In the genomic region with DNA sequence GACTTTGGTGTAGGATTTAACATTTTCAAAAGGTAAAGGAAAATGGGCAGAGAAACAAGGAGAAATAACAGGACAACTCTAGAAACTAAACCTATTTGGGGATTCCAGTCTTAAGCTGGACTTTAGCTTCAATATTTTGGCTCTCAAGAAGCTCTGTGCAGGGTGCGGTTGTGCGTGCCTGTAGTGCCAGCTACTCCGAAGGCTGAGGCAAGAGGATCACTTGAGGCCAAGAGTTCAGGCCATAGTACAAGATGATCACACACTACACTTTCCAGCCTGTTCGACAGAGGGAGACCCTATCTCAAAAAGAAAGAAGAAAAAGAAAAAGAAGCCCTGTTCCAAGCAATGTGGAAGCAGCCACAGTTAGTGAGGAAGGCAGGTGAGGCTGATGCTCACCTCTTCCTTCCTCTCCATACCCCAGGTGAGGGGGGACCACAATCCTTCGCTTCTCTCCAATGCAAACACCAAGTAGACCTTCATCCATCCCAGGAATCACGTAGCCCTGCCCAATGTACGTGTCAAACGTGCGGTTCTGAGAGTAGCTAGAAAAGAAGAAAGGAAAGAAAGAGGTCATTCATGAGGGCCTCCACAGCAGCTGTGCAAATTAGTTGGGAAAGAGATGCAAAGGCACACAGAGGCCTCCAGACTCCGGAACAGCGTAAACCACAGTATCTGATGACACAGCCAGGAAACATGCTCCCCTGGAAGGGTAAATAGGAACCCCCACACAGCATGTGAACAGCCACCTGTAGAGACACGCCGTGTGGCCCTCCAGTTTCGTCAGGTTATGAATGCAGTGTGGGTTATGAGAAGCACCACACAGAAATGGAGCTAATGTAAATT, we compare ENCODE assay signal across 1 cellular context.
TF ChIP-seq lines count a peak whose summit lies in the region.

No MANE protein-coding gene starts in this region.

TF ChIP-seq in HepG2, 621 proteins besides CTCF, POLR2A, EP300 and RAD21 (continued from another document and continues in another):
- TF ChIP-seq, protein P1, sequence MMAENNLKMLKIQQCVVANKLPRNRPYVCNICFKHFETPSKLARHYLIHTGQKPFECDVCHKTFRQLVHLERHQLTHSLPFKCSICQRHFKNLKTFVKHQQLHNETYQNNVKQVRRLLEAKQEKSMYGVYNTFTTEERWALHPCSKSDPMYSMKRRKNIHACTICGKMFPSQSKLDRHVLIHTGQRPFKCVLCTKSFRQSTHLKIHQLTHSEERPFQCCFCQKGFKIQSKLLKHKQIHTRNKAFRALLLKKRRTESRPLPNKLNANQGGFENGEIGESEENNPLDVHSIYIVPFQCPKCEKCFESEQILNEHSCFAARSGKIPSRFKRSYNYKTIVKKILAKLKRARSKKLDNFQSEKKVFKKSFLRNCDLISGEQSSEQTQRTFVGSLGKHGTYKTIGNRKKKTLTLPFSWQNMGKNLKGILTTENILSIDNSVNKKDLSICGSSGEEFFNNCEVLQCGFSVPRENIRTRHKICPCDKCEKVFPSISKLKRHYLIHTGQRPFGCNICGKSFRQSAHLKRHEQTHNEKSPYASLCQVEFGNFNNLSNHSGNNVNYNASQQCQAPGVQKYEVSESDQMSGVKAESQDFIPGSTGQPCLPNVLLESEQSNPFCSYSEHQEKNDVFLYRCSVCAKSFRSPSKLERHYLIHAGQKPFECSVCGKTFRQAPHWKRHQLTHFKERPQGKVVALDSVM (CRISPR knock-in tag; IDR thresholded peaks at IDR 0.05) = peak; percentile 83
- TF ChIP-seq ZNF564 (CRISPR knock-in tag; IDR thresholded peaks at IDR 0.05) (peak; percentile 10; the same call in 1 of the 2 replicates), ZNF879 (CRISPR knock-in tag; IDR thresholded peaks at IDR 0.05) (peak; percentile 33; the same call in 1 of the 2 replicates), ZNF441 (CRISPR knock-in tag; IDR thresholded peaks at IDR 0.05; ENCODE audit: borderline replicate concordance) (peak; percentile 44; the same call in 1 of the 2 replicates), ZNF292 (CRISPR knock-in tag; IDR thresholded peaks at IDR 0.05; ENCODE audit: borderline replicate concordance, low read depth) (peak; percentile 83), MXD4 (CRISPR knock-in tag; IDR thresholded peaks at IDR 0.05) (0 out of 2 replicates have a peak, but pooled peaks have one; percentile 69), ERF (CRISPR knock-in tag; IDR thresholded peaks at IDR 0.05) (peak; percentile 89), RBFOX2 (IDR thresholded peaks at IDR 0.05; ENCODE audit: low read depth, low read length) (peak; percentile 17; the same call in 1 of the 2 replicates), MBD4 (IDR thresholded peaks at IDR 0.05; ENCODE audit: borderline replicate concordance, low read length) (peak; percentile 79; the same call in 1 of the 2 replicates), AKAP8 (CRISPR knock-in tag; IDR thresholded peaks at IDR 0.05) (0 out of 2 replicates have a peak, but pooled peaks have one; percentile 47), KLF16 (CRISPR knock-in tag; IDR thresholded peaks at IDR 0.05) (peak in 1 of 2 experiments; percentile 81; a peak in 2 of 4 replicates), ZNF615 (CRISPR knock-in tag; IDR thresholded peaks at IDR 0.05; ENCODE audit: borderline replicate concordance) (peak; percentile 86), ZNF841 (CRISPR knock-in tag; IDR thresholded peaks at IDR 0.05; ENCODE audit: borderline replicate concordance) (peak; percentile 47; the same call in 1 of the 2 replicates), FOXK1 (CRISPR knock-in tag; IDR thresholded peaks at IDR 0.05; ENCODE audit: borderline replicate concordance, low read depth) (peak; percentile 78), MEIS2 (CRISPR knock-in tag; IDR thresholded peaks at IDR 0.05) (0 out of 2 replicates have a peak, but pooled peaks have one; percentile 78), ELF4 (CRISPR knock-in tag; IDR thresholded peaks at IDR 0.05; ENCODE audit: borderline replicate concordance) (0 out of 2 replicates have a peak, but pooled peaks have one; percentile 37), FOXJ3 (CRISPR knock-in tag; IDR thresholded peaks at IDR 0.05; ENCODE audit: borderline replicate concordance) (peak; percentile 62), ZNF773 (CRISPR knock-in tag; IDR thresholded peaks at IDR 0.05; ENCODE audit: borderline replicate concordance) (0 out of 2 replicates have a peak, but pooled peaks have one; percentile 55), NR2F1 (CRISPR knock-in tag; IDR thresholded peaks at IDR 0.05) (peak in 1 of 2 experiments; percentile 43; a peak in 1 of 4 replicates), SAP130 (CRISPR knock-in tag; IDR thresholded peaks at IDR 0.05; ENCODE audit: low read depth) (peak; percentile 80; the same call in 1 of the 2 replicates), ZNF205 (CRISPR knock-in tag; IDR thresholded peaks at IDR 0.05) (peak; percentile 86; the same call in 1 of the 2 replicates), CBX1 (IDR thresholded peaks at IDR 0.05; ENCODE audit: low read depth) (peak; percentile 90), SP4 (CRISPR knock-in tag; IDR thresholded peaks at IDR 0.05) (0 out of 2 replicates have a peak, but pooled peaks have one; percentile 44), TEAD3 (CRISPR knock-in tag; optimal IDR thresholded peaks at IDR 0.05; ENCODE audit: borderline replicate concordance) (peak; percentile 84), AHR (CRISPR knock-in tag; IDR thresholded peaks at IDR 0.05) (peak; percentile 54; the same call in 1 of the 2 replicates), ZNF232 (CRISPR knock-in tag; IDR thresholded peaks at IDR 0.05; ENCODE audit: borderline replicate concordance) (0 out of 2 replicates have a peak, but pooled peaks have one; percentile 56), TBX2 (CRISPR knock-in tag; IDR thresholded peaks at IDR 0.05; ENCODE audit: borderline replicate concordance) (peak; percentile 85; the same call in 1 of the 2 replicates), ASH2L (IDR thresholded peaks at IDR 0.05; ENCODE audit: insufficient read length, low read depth, low read length) (peak; percentile 34), DPF2 (CRISPR knock-in tag; IDR thresholded peaks at IDR 0.05; ENCODE audit: borderline replicate concordance, low read depth) (0 out of 2 replicates have a peak, but pooled peaks have one; percentile 21), ZKSCAN5 (CRISPR knock-in tag; IDR thresholded peaks at IDR 0.05) (peak; percentile 94), ZNF670 (CRISPR knock-in tag; IDR thresholded peaks at IDR 0.05; ENCODE audit: borderline replicate concordance) (peak; percentile 74; the same call in 1 of the 2 replicates), GABPB1 (CRISPR knock-in tag; IDR thresholded peaks at IDR 0.05) (peak; percentile 44; the same call in 1 of the 2 replicates), ZSCAN9 (CRISPR knock-in tag; IDR thresholded peaks at IDR 0.05; ENCODE audit: borderline replicate concordance) (peak; percentile 82; the same call in 1 of the 2 replicates)
- TF ChIP-seq, protein P2, sequence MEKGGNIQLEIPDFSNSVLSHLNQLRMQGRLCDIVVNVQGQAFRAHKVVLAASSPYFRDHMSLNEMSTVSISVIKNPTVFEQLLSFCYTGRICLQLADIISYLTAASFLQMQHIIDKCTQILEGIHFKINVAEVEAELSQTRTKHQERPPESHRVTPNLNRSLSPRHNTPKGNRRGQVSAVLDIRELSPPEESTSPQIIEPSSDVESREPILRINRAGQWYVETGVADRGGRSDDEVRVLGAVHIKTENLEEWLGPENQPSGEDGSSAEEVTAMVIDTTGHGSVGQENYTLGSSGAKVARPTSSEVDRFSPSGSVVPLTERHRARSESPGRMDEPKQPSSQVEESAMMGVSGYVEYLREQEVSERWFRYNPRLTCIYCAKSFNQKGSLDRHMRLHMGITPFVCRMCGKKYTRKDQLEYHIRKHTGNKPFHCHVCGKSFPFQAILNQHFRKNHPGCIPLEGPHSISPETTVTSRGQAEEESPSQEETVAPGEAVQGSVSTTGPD (CRISPR knock-in tag; IDR thresholded peaks at IDR 0.05) = peak; percentile 39; the same call in 1 of the 2 replicates
- TF ChIP-seq, protein P3, sequence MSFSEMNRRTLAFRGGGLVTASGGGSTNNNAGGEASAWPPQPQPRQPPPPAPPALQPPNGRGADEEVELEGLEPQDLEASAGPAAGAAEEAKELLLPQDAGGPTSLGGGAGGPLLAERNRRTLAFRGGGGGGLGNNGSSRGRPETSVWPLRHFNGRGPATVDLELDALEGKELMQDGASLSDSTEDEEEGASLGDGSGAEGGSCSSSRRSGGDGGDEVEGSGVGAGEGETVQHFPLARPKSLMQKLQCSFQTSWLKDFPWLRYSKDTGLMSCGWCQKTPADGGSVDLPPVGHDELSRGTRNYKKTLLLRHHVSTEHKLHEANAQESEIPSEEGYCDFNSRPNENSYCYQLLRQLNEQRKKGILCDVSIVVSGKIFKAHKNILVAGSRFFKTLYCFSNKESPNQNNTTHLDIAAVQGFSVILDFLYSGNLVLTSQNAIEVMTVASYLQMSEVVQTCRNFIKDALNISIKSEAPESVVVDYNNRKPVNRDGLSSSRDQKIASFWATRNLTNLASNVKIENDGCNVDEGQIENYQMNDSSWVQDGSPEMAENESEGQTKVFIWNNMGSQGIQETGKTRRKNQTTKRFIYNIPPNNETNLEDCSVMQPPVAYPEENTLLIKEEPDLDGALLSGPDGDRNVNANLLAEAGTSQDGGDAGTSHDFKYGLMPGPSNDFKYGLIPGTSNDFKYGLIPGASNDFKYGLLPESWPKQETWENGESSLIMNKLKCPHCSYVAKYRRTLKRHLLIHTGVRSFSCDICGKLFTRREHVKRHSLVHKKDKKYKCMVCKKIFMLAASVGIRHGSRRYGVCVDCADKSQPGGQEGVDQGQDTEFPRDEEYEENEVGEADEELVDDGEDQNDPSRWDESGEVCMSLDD (CRISPR knock-in tag; IDR thresholded peaks at IDR 0.05; ENCODE audit: borderline replicate concordance) = peak; percentile 49; the same call in 1 of the 2 replicates
- TF ChIP-seq, protein P4, sequence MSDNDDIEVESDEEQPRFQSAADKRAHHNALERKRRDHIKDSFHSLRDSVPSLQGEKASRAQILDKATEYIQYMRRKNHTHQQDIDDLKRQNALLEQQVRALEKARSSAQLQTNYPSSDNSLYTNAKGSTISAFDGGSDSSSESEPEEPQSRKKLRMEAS (IDR thresholded peaks at IDR 0.05) = peak; percentile 95
- TF ChIP-seq, protein P5, sequence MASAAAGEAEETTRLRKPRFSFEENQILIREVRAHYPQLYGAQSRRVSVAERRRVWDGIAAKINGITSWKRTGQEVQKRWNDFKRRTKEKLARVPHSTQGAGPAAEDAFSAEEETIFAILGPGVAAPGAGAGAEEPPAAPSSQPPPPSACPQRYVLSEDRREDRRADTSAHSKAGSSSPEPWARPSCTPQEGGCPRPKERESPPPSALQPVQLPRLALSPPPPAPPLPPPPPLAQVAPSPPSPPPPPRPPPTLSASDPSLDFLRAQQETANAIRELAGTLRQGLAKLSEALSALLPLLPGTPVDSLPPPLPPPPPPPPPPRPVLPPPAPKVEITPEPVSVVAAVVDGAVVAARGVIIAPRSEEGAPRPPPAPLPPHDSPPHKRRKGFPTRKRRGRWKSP (CRISPR knock-in tag; IDR thresholded peaks at IDR 0.05) = 0 out of 2 replicates have a peak, but pooled peaks have one; percentile 28
- TF ChIP-seq, protein P6, sequence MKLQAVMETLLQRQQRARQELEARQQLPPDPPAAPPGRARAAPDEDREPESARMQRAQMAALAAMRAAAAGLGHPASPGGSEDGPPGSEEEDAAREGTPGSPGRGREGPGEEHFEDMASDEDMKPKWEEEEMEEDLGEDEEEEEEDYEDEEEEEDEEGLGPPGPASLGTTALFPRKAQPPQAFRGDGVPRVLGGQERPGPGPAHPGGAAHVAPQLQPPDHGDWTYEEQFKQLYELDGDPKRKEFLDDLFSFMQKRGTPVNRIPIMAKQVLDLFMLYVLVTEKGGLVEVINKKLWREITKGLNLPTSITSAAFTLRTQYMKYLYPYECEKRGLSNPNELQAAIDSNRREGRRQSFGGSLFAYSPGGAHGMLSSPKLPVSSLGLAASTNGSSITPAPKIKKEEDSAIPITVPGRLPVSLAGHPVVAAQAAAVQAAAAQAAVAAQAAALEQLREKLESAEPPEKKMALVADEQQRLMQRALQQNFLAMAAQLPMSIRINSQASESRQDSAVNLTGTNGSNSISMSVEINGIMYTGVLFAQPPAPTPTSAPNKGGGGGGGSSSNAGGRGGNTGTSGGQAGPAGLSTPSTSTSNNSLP (IDR thresholded peaks at IDR 0.05; ENCODE audit: low read depth, low read length) = peak; percentile 18; the same call in 1 of the 2 replicates
- TF ChIP-seq, protein P7, sequence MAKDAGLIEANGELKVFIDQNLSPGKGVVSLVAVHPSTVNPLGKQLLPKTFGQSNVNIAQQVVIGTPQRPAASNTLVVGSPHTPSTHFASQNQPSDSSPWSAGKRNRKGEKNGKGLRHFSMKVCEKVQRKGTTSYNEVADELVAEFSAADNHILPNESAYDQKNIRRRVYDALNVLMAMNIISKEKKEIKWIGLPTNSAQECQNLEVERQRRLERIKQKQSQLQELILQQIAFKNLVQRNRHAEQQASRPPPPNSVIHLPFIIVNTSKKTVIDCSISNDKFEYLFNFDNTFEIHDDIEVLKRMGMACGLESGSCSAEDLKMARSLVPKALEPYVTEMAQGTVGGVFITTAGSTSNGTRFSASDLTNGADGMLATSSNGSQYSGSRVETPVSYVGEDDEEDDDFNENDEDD (CRISPR knock-in tag; IDR thresholded peaks at IDR 0.05; ENCODE audit: borderline replicate concordance) = peak; percentile 85
- TF ChIP-seq, protein P8, sequence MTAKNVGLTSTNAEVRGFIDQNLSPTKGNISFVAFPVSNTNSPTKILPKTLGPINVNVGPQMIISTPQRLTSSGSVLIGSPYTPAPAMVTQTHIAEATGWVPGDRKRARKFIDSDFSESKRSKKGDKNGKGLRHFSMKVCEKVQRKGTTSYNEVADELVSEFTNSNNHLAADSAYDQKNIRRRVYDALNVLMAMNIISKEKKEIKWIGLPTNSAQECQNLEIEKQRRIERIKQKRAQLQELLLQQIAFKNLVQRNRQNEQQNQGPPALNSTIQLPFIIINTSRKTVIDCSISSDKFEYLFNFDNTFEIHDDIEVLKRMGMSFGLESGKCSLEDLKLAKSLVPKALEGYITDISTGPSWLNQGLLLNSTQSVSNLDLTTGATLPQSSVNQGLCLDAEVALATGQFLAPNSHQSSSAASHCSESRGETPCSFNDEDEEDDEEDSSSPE (CRISPR knock-in tag; IDR thresholded peaks at IDR 0.05) = peak; percentile 14; the same call in 1 of the 2 replicates
- TF ChIP-seq, protein P9, sequence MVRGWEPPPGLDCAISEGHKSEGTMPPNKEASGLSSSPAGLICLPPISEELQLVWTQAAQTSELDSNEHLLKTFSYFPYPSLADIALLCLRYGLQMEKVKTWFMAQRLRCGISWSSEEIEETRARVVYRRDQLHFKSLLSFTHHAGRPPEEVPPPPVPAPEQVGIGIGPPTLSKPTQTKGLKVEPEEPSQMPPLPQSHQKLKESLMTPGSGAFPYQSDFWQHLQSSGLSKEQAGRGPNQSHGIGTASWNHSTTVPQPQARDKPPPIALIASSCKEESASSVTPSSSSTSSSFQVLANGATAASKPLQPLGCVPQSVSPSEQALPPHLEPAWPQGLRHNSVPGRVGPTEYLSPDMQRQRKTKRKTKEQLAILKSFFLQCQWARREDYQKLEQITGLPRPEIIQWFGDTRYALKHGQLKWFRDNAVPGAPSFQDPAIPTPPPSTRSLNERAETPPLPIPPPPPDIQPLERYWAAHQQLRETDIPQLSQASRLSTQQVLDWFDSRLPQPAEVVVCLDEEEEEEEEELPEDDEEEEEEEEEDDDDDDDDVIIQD (CRISPR knock-in tag; IDR thresholded peaks at IDR 0.05; ENCODE audit: low read depth) = peak; percentile 86
